In genomic region chr14:101738921-101739320, GRCh38 we compare ENCODE assay signal across 18 cellular contexts. TPM values are rescaled to one million over a fixed set of nuclear protein-coding genes. Genes with fewer than 3 reads are reported as not detected.
DNase-seq lines count a peak whose midpoint lies in the region; ATAC-seq and TF ChIP-seq lines count a peak whose summit lies in the region.
"Had no signal": no experiment of that assay in that cellular context is flagged by ENCODE, and none has a peak within 500 bp of the region (broad histone marks: within the 10 kb centered on the region; RNA-seq: fewer than 3 reads in every experiment).

No MANE protein-coding gene starts in this region.

- no peak for ATAC-seq in central memory CD8-positive, alpha-beta T cell (replicated peaks; ENCODE audit: extremely low read depth, poor library complexity, severe bottlenecking)
- ATAC-seq in GM18858 (IDR thresholded peaks at IDR 0.05; ENCODE audit: unreplicated experiment): no peak
- no peak for ATAC-seq in activated CD8-positive, alpha-beta T cell treated with anti-CD3 and anti-CD28 coated beads, Interleukin-2, amount 10 ng/mL, durations not matched to agents 7 days and 5 days
- ATAC-seq: A549, GM23338 had no signal

- no peaks in the 10 kb centered on the region for H3K27me3 Mint-ChIP-seq in central memory CD8-positive, alpha-beta T cell
- peaks cover 2% of the 10 kb centered on the region for H3K27me3 Mint-ChIP-seq in activated CD8-positive, alpha-beta T cell treated with anti-CD3 and anti-CD28 coated beads, Interleukin-2, amount 10 ng/mL, durations not matched to agents 7 days and 5 days (ENCODE audit: low read depth)
- H3K27me3 Mint-ChIP-seq: CD4-positive, alpha-beta memory T cell had no signal

- CTCF ChIA-PET in activated CD8-positive, alpha-beta T cell treated with anti-CD3 and anti-CD28 coated beads, Interleukin-2, amount 10 ng/mL, durations not matched to agents 7 days and 5 days (lab: Charles Lee): interaction anchor here (1.0 to 1.4 kb wide), 2 partner anchors 12 to 17 kb away, joined by 4 read pairs; no protein-coding TSS in a partner anchor

- peaks cover 27% of the 10 kb centered on the region for H3K4me1 Mint-ChIP-seq in central memory CD8-positive, alpha-beta T cell
- H3K4me1 Mint-ChIP-seq in activated CD8-positive, alpha-beta T cell treated with anti-CD3 and anti-CD28 coated beads, Interleukin-2, amount 10 ng/mL, durations not matched to agents 7 days and 5 days (ENCODE audit: low read depth): no peaks in the 10 kb centered on the region
- H3K4me1 Mint-ChIP-seq: GM23338, IgD-negative memory B cell had no signal

- peaks cover 1% of the 10 kb centered on the region for H3K36me3 Mint-ChIP-seq in central memory CD8-positive, alpha-beta T cell (ENCODE audit: insufficient read depth)
- H3K36me3 Mint-ChIP-seq in activated CD8-positive, alpha-beta T cell treated with anti-CD3 and anti-CD28 coated beads, Interleukin-2, amount 10 ng/mL, durations not matched to agents 7 days and 5 days (ENCODE audit: low read depth): no peaks in the 10 kb centered on the region

- H3K27me3 ChIP-seq in suprapubic skin: no peaks in the 10 kb centered on the region

- TF ChIP-seq CTCF in suprapubic skin (IDR thresholded peaks at IDR 0.05): no peak

- 20% methylated on average over 3 of the region's 3 CpGs for WGBS in suprapubic skin

- H3K27ac ChIP-seq in suprapubic skin: no peak overlapping the region
- H3K27ac ChIP-seq: 22Rv1, A549 had no signal

- peaks cover 26% of the 10 kb centered on the region for H3K4me1 ChIP-seq in suprapubic skin
- H3K4me1 ChIP-seq: A549 had no signal

- no peak for TF ChIP-seq EP300 in suprapubic skin (IDR thresholded peaks at IDR 0.05)

- peaks cover 4% of the 10 kb centered on the region for H3K9me3 Mint-ChIP-seq in central memory CD8-positive, alpha-beta T cell
- H3K9me3 Mint-ChIP-seq in activated CD8-positive, alpha-beta T cell treated with anti-CD3 and anti-CD28 coated beads, Interleukin-2, amount 10 ng/mL, durations not matched to agents 7 days and 5 days (ENCODE audit: insufficient read depth): peaks cover 10% of the 10 kb centered on the region

- DNase-seq in DMS 273 (lab: John Stamatoyannopoulos, UW; ENCODE audit: unreplicated experiment) (peak; percentile 49), DMS 273 treated with DMSO at 0.1 percent for 48 hours (lab: John Stamatoyannopoulos, UW) (no peak), ecto neural progenitor cell (ENCODE audit: low spot score) (peak; percentile 3), suprapubic skin (ENCODE audit: low spot score in 2 of 2) (peak; percentile 6 to 8), cerebellar nuclear complex (lab: John Stamatoyannopoulos, UW) (no peak)
- no peak for DNase-seq in central memory CD8-positive, alpha-beta T cell (ENCODE audit: low spot score in 2 of 2)
- no peak for DNase-seq in activated CD8-positive, alpha-beta T cell treated with anti-CD3 and anti-CD28 coated beads, Interleukin-2, amount 10 ng/mL, durations not matched to agents 7 days and 5 days
- DNase-seq: AML-193; CD4-positive, alpha-beta memory T cell; DMS53; DND-41; EL; HFFc6 had no signal

- POLR2A ChIA-PET in activated CD8-positive, alpha-beta T cell treated with anti-CD3 and anti-CD28 coated beads, Interleukin-2, amount 10 ng/mL, durations not matched to agents 7 days and 5 days (lab: Charles Lee): no interaction called here

- no peak for TF ChIP-seq POLR2A in suprapubic skin (IDR thresholded peaks at IDR 0.05)

- H3K36me3 ChIP-seq in suprapubic skin: no peaks in the 10 kb centered on the region

- no peak overlapping the region for H3K27ac Mint-ChIP-seq in central memory CD8-positive, alpha-beta T cell (ENCODE audit: low read depth)
- H3K27ac Mint-ChIP-seq in activated CD8-positive, alpha-beta T cell treated with anti-CD3 and anti-CD28 coated beads, Interleukin-2, amount 10 ng/mL, durations not matched to agents 7 days and 5 days: no peak overlapping the region
- H3K27ac Mint-ChIP-seq: GM23338, HFFc6, IgD-negative memory B cell had no signal

- H3K4me3 Mint-ChIP-seq in central memory CD8-positive, alpha-beta T cell: peak overlapping the region; percentile 40
- no peak overlapping the region for H3K4me3 Mint-ChIP-seq in activated CD8-positive, alpha-beta T cell treated with anti-CD3 and anti-CD28 coated beads, Interleukin-2, amount 10 ng/mL, durations not matched to agents 7 days and 5 days
- H3K4me3 Mint-ChIP-seq: CD4-positive, alpha-beta memory T cell; GM23338; HFFc6; IgD-negative memory B cell had no signal

- no peak overlapping the region for H3K4me3 ChIP-seq in suprapubic skin
- H3K4me3 ChIP-seq: A549, GM23338 had no signal

- no peaks in the 10 kb centered on the region for H3K9me3 ChIP-seq in suprapubic skin

RNA-seq across cellular contexts. Expression of gene PPP2R5C, which starts 22.6 kb away (rescaled TPM):
- 100 to 1,000 TPM; 104 to 149 (median 119) TPM for total RNA-seq in suprapubic skin
- 100 to 1,000 TPM; 218 to 223 TPM for total RNA-seq in activated CD8-positive, alpha-beta T cell treated with anti-CD3 and anti-CD28 coated beads, Interleukin-2, amount 10 ng/mL, durations not matched to agents 7 days and 5 days

Comparison
In these comparisons a context has a peak if more than half of its experiments do, and no peak if none do; other contexts are left out.
1. DNase-seq: peak in DMS 273 (single experiment), ecto neural progenitor cell (single experiment) and suprapubic skin (2 of 2); none in DMS 273 treated with DMSO at 0.1 percent for 48 hours (single experiment), central memory CD8-positive, alpha-beta T cell (0 of 2), activated CD8-positive, alpha-beta T cell treated with anti-CD3 and anti-CD28 coated beads, Interleukin-2, amount 10 ng/mL, durations not matched to agents 7 days and 5 days (single experiment) and cerebellar nuclear complex (0 of 2).